Comparison of ENCODE assay signal across 22 cellular contexts in the genomic region with DNA sequence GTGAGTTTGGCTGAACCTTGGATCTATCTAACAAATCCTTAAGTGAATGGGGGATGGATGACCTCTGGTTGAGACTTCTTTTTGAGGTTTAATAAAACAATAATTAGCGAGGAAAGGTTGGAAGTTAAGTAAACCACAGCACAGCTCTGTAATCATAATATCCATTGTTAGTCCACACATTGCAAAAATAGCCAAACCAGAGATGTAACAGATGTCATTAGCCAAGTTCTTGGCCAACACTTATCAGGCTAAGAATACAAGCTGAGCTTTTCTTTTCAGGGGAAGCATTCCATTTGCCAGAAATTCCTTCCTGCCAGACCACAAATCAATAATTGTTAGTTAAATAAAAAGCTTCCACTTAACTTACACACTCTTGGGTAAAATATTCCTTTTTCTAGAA. TPM values are rescaled to one million over a fixed set of nuclear protein-coding genes. Genes with fewer than 3 reads are reported as not detected.
DNase-seq lines count a peak whose midpoint lies in the region; ATAC-seq and TF ChIP-seq lines count a peak whose summit lies in the region.
"Had no signal": no experiment of that assay in that cellular context is flagged by ENCODE, and none has a peak within 500 bp of the region (broad histone marks: within the 10 kb centered on the region; RNA-seq: fewer than 3 reads in every experiment).

No MANE protein-coding gene starts in this region.

- H3K27ac ChIP-seq in right cardiac atrium (ENCODE audit: low read length) (no peak overlapping the region), right atrium auricular region (no peak overlapping the region)
- H3K27ac ChIP-seq: A549, SJCRH30 had no signal

- no peaks in the 10 kb centered on the region for H3K36me3 ChIP-seq in right atrium auricular region
- H3K36me3 ChIP-seq: MG63, SJCRH30 had no signal

- no peak overlapping the region for H3K4me3 ChIP-seq in right cardiac atrium (ENCODE audit: low read length)
- H3K4me3 ChIP-seq in right atrium auricular region, result no peak overlapping the region
- H3K4me3 ChIP-seq in cardiac fibroblast (replicated peaks in 1 of 2; ENCODE audit: low read depth in 2 of 2, low read length in 2 of 2), result no peak overlapping the region
- H3K4me3 ChIP-seq in fibroblast of the aortic adventitia (ENCODE audit: low read depth, low read length), result no peak overlapping the region
- H3K4me3 ChIP-seq: A549, GM12878, GM23338, MG63, SJCRH30 had no signal

- 30% methylated on average over 1 of the region's 1 CpG for WGBS in right cardiac atrium

- H3K27me3 ChIP-seq in right cardiac atrium (ENCODE audit: control insufficient read depth, insufficient read depth) (no peaks in the 10 kb centered on the region), right atrium auricular region (no peaks in the 10 kb centered on the region)
- H3K27me3 ChIP-seq: MG63, SJCRH30 had no signal

- H3K4me3 Mint-ChIP-seq in activated CD4-positive, alpha-beta T cell treated with anti-CD3 and anti-CD28 coated beads, Interleukin-2, amount 10 ng/mL, durations not matched to agents 7 days and 5 days, result no peak overlapping the region
- H3K4me3 Mint-ChIP-seq: CD4-positive, alpha-beta T cell; GM23338 had no signal

- POLR2A ChIA-PET in activated CD4-positive, alpha-beta T cell treated with anti-CD3 and anti-CD28 coated beads, Interleukin-2, amount 10 ng/mL, durations not matched to agents 7 days and 5 days (lab: Charles Lee), result no interaction called here

- DNase-seq in right cardiac atrium (no peak), right atrium auricular region (ENCODE audit: low spot score) (no peak), cardiac fibroblast (ENCODE audit: low read depth in 2 of 2) (peak; percentile 22 to 46), fibroblast of the aortic adventitia (ENCODE audit: low read depth) (peak; percentile 73), iPS-NIHi7 (ENCODE audit: extremely low spot score) (no peak)
- DNase-seq in activated CD4-positive, alpha-beta T cell treated with anti-CD3 and anti-CD28 coated beads, Interleukin-2, amount 10 ng/mL, durations not matched to agents 7 days and 5 days, result no peak
- DNase-seq: CD4-positive, alpha-beta T cell; GF-D8; Kasumi-1; MG63; NCI-H1048; NCI-H1436; NCI-H2029 treated with DMSO at 0.1 percent for 48 hours; NCI-H524; PC-3; RPMI8226; SJCRH30 had no signal

- no peak for TF ChIP-seq CTCF in right atrium auricular region (IDR thresholded peaks at IDR 0.05)
- no peak for TF ChIP-seq CTCF in cardiac fibroblast (IDR thresholded peaks at IDR 0.05; ENCODE audit: low read depth, low read length)
- no peak for TF ChIP-seq CTCF in fibroblast of the aortic adventitia (IDR thresholded peaks at IDR 0.05; ENCODE audit: insufficient read depth, low read length)

- no peaks in the 10 kb centered on the region for H3K4me1 Mint-ChIP-seq in activated CD4-positive, alpha-beta T cell treated with anti-CD3 and anti-CD28 coated beads, Interleukin-2, amount 10 ng/mL, durations not matched to agents 7 days and 5 days
- H3K4me1 Mint-ChIP-seq: GM23338 had no signal

- H3K9me3 Mint-ChIP-seq in activated CD4-positive, alpha-beta T cell treated with anti-CD3 and anti-CD28 coated beads, Interleukin-2, amount 10 ng/mL, durations not matched to agents 7 days and 5 days, result peaks cover under 1% of the 10 kb centered on the region

- no peak overlapping the region for H3K27ac Mint-ChIP-seq in activated CD4-positive, alpha-beta T cell treated with anti-CD3 and anti-CD28 coated beads, Interleukin-2, amount 10 ng/mL, durations not matched to agents 7 days and 5 days
- H3K27ac Mint-ChIP-seq: CD4-positive, alpha-beta T cell; GM23338 had no signal

- intact Hi-C loops in right cardiac atrium (cut with DNase I), result no loop called here

- ATAC-seq in right cardiac atrium (peak; percentile 26 to 66), HG02852 (IDR thresholded peaks at IDR 0.05; ENCODE audit: unreplicated experiment) (no peak)
- ATAC-seq: A549, GM12878, GM23338, PC-3 had no signal

- CTCF ChIA-PET in activated CD4-positive, alpha-beta T cell treated with anti-CD3 and anti-CD28 coated beads, Interleukin-2, amount 10 ng/mL, durations not matched to agents 7 days and 5 days (lab: Charles Lee), result no interaction called here

- H3K27me3 Mint-ChIP-seq in activated CD4-positive, alpha-beta T cell treated with anti-CD3 and anti-CD28 coated beads, Interleukin-2, amount 10 ng/mL, durations not matched to agents 7 days and 5 days, result no peaks in the 10 kb centered on the region
- H3K27me3 Mint-ChIP-seq: CD4-positive, alpha-beta T cell had no signal

- no peaks in the 10 kb centered on the region for H3K36me3 Mint-ChIP-seq in activated CD4-positive, alpha-beta T cell treated with anti-CD3 and anti-CD28 coated beads, Interleukin-2, amount 10 ng/mL, durations not matched to agents 7 days and 5 days (ENCODE audit: low read depth)

- no peaks in the 10 kb centered on the region for H3K4me1 ChIP-seq in right cardiac atrium (ENCODE audit: control insufficient read depth, insufficient read depth, low read length)
- H3K4me1 ChIP-seq in right atrium auricular region, result peaks cover 0 to 9% of the 10 kb centered on the region in 2 donors
- H3K4me1 ChIP-seq: A549, SJCRH30 had no signal

- H3K9me3 ChIP-seq in right cardiac atrium (ENCODE audit: control insufficient read depth, low read length), result no peaks in the 10 kb centered on the region
- no peaks in the 10 kb centered on the region for H3K9me3 ChIP-seq in right atrium auricular region
- H3K9me3 ChIP-seq: A549, MG63, SJCRH30 had no signal

RNA-seq across cellular contexts. Expression of gene FREM3, which starts 59.1 kb away (rescaled TPM):
- total RNA-seq in right cardiac atrium, result under 1 TPM in 1 of 4 donors, not detected in 3; 0.23 TPM
- polyA plus RNA-seq in right cardiac atrium, result 0.02 TPM
- under 1 TPM in 1 of 2 donors, not detected in 1; 0.04 TPM for total RNA-seq in right atrium auricular region
- total RNA-seq in fibroblast of the aortic adventitia (ENCODE audit: low replicate concordance), result not detected in 2 replicates
- total RNA-seq in activated CD4-positive, alpha-beta T cell treated with anti-CD3 and anti-CD28 coated beads, Interleukin-2, amount 10 ng/mL, durations not matched to agents 7 days and 5 days, result not detected
- total RNA-seq: CD4-positive, alpha-beta T cell; GM12878; PC-3; SJCRH30 had no signal
- polyA plus RNA-seq: A549, BJ, GM12878 had no signal

Comparison
In these comparisons a context has a peak if more than half of its experiments do, and no peak if none do; other contexts are left out.
1. DNase-seq: peak in cardiac fibroblast (2 of 2) and fibroblast of the aortic adventitia (single experiment); none in right cardiac atrium (0 of 3), right atrium auricular region (single experiment), iPS-NIHi7 (single experiment) and activated CD4-positive, alpha-beta T cell treated with anti-CD3 and anti-CD28 coated beads, Interleukin-2, amount 10 ng/mL, durations not matched to agents 7 days and 5 days (single experiment).